In genomic region chr4:102608190-102608589, GRCh38 we compare ENCODE assay signal across 16 cellular contexts.
A peak's percentile ranks its signal among the peaks of the same experiment; 100 is the strongest.
DNase-seq lines count a peak whose midpoint lies in the region; ATAC-seq and TF ChIP-seq lines count a peak whose summit lies in the region.
"Had no signal": no experiment of that assay in that cellular context is flagged by ENCODE, and none has a peak within 500 bp of the region (broad histone marks: within the 10 kb centered on the region; RNA-seq: fewer than 3 reads in every experiment).

No MANE protein-coding gene starts in this region.

- no peaks in the 10 kb centered on the region for H3K27me3 Mint-ChIP-seq in activated CD8-positive, alpha-beta T cell treated with anti-CD3 and anti-CD28 coated beads for 36 hours
- H3K27me3 Mint-ChIP-seq: stimulated activated naive B cell treated with anti-CD40 and anti-IgM and Interleukin-4, amounts not matched to agents 10 μg/mL and 1 μg/mL and 100 μg/mL, for 72 hours had no signal

- CTCF ChIA-PET in activated CD8-positive, alpha-beta T cell treated with anti-CD3 and anti-CD28 coated beads for 36 hours (lab: Charles Lee), result no interaction called here

- H3K27ac Mint-ChIP-seq in activated CD8-positive, alpha-beta T cell treated with anti-CD3 and anti-CD28 coated beads for 36 hours, result peak overlapping the region; percentile 71

- H3K9me3 Mint-ChIP-seq in activated CD8-positive, alpha-beta T cell treated with anti-CD3 and anti-CD28 coated beads for 36 hours, result peaks cover 2% of the 10 kb centered on the region
- H3K9me3 Mint-ChIP-seq: stimulated activated naive B cell treated with anti-CD40 and anti-IgM and Interleukin-4, amounts not matched to agents 10 μg/mL and 1 μg/mL and 100 μg/mL, for 72 hours had no signal

- peak overlapping the region; percentile 23 for H3K27ac ChIP-seq in ACC112 (ENCODE audit: low read depth, low read length)
- H3K27ac ChIP-seq: breast epithelium, neutrophil, vagina had no signal

- H2AFZ ChIP-seq in ACC112 (ENCODE audit: low read length, unreplicated experiment), result no peak overlapping the region

- peaks cover 13% of the 10 kb centered on the region for H3K4me1 ChIP-seq in ACC112 (ENCODE audit: control insufficient read depth, insufficient read depth, low read length, unreplicated experiment)
- H3K4me1 ChIP-seq: breast epithelium had no signal

- H3K36me3 Mint-ChIP-seq in activated CD8-positive, alpha-beta T cell treated with anti-CD3 and anti-CD28 coated beads for 36 hours (ENCODE audit: low read depth), result peaks cover 84% of the 10 kb centered on the region

- intact Hi-C loops in activated CD8-positive, alpha-beta T cell treated with anti-CD3 and anti-CD28 coated beads for 36 hours (cut with micrococcal nuclease), result no loop called here

- no peaks in the 10 kb centered on the region for H3K27me3 ChIP-seq in ACC112 (ENCODE audit: insufficient read depth, low read length)
- H3K27me3 ChIP-seq: breast epithelium, neutrophil, vagina had no signal

- no peak overlapping the region for H3K4me3 ChIP-seq in ACC112 (ENCODE audit: low read depth, low read length)
- no peak overlapping the region for H3K4me3 ChIP-seq in fibroblast of mammary gland (ENCODE audit: control insufficient read depth, low read depth, low read length)
- H3K4me3 ChIP-seq: breast epithelium, vagina had no signal

- DNase-seq in EH (ENCODE audit: low read depth) (peak; percentile 40), fibroblast of mammary gland (ENCODE audit: low read depth) (peak; percentile 44), pons (ENCODE audit: low spot score) (no peak), NCI-H774 (lab: John Stamatoyannopoulos, UW) (no peak)
- DNase-seq in activated CD8-positive, alpha-beta T cell treated with anti-CD3 and anti-CD28 coated beads for 36 hours, result no peak
- DNase-seq: activated CD4-positive, CD25-positive, alpha-beta regulatory T cell; mesendoderm; NCI-H82; stimulated activated naive B cell treated with anti-CD40 and anti-IgM and Interleukin-4, amounts not matched to agents 10 μg/mL and 1 μg/mL and 100 μg/mL, for 72 hours; T-helper 1 cell had no signal

- peaks cover 28% of the 10 kb centered on the region; the same call in 1 of the 2 replicates for H3K36me3 ChIP-seq in ACC112 (ENCODE audit: insufficient read depth, low read length)
- H3K36me3 ChIP-seq: breast epithelium had no signal

- H3K79me2 ChIP-seq in ACC112 (ENCODE audit: control insufficient read depth, insufficient read depth, low read length, unreplicated experiment), result no peaks in the 10 kb centered on the region

- POLR2A ChIA-PET in activated CD8-positive, alpha-beta T cell treated with anti-CD3 and anti-CD28 coated beads for 36 hours (lab: Charles Lee), result interaction anchor here (1.4 kb wide), 1 partner anchor 16 kb away, joined by 4 read pairs; no protein-coding TSS in a partner anchor

- peaks cover 76% of the 10 kb centered on the region for H3K4me1 Mint-ChIP-seq in activated CD8-positive, alpha-beta T cell treated with anti-CD3 and anti-CD28 coated beads for 36 hours (ENCODE audit: low read depth)

- no peak for ATAC-seq in activated CD8-positive, alpha-beta T cell treated with anti-CD3 and anti-CD28 coated beads for 36 hours
- ATAC-seq in GM19328 (IDR thresholded peaks at IDR 0.05; ENCODE audit: unreplicated experiment) (no peak), HG03571 (IDR thresholded peaks at IDR 0.05; ENCODE audit: unreplicated experiment) (no peak)
- ATAC-seq: stimulated activated naive B cell treated with anti-CD40 and anti-IgM and Interleukin-4, amounts not matched to agents 10 μg/mL and 1 μg/mL and 100 μg/mL, for 72 hours had no signal

- no peak for TF ChIP-seq CTCF in activated CD8-positive, alpha-beta T cell treated with anti-CD3 and anti-CD28 coated beads for 36 hours (IDR thresholded peaks at IDR 0.05)
- TF ChIP-seq CTCF in fibroblast of mammary gland (conservative IDR thresholded peaks at IDR 0.05; ENCODE audit: control insufficient read depth, insufficient read depth, low read depth, low read length), result no peak

- H3K4me3 Mint-ChIP-seq in activated CD8-positive, alpha-beta T cell treated with anti-CD3 and anti-CD28 coated beads for 36 hours, result no peak overlapping the region
- H3K4me3 Mint-ChIP-seq: stimulated activated naive B cell treated with anti-CD40 and anti-IgM and Interleukin-4, amounts not matched to agents 10 μg/mL and 1 μg/mL and 100 μg/mL, for 72 hours had no signal

Comparison
In these comparisons a context has a peak if more than half of its experiments do, and no peak if none do; other contexts are left out.
1. DNase-seq: peak in EH (single experiment) and fibroblast of mammary gland (single experiment); none in activated CD8-positive, alpha-beta T cell treated with anti-CD3 and anti-CD28 coated beads for 36 hours (single experiment), pons (single experiment) and NCI-H774 (single experiment).